ENCODE assay signal across 1 cellular context in genomic region chr22:35399678-35400334, GRCh38.
TF ChIP-seq lines count a peak whose summit lies in the region.

Gene MCM5 (plus strand): TSS chr22:35400140. CDS start chr22:35400439, 299 bp downstream.

TF ChIP-seq in K562, 482 proteins besides CTCF, POLR2A, EP300 and RAD21 (continued from another document and continues in another):
- TF ChIP-seq AFF1 (IDR thresholded peaks at IDR 0.05; ENCODE audit: low read depth in 1 of 2, partially characterized antibody in 2 of 2), result peak in 1 of 2 experiments; percentile 72
- TF ChIP-seq TFAM (CRISPR knock-in tag; conservative IDR thresholded peaks at IDR 0.05), result no peak
- TF ChIP-seq TAF1 (IDR thresholded peaks at IDR 0.05; ENCODE audit: control insufficient read depth, extremely low read depth, insufficient read depth, low read length, severe bottlenecking), result peak; percentile 90
- TF ChIP-seq VEZF1 (CRISPR knock-in tag; IDR thresholded peaks at IDR 0.05), result no peak
- no peak for TF ChIP-seq ZNF253 (CRISPR knock-in tag; conservative IDR thresholded peaks at IDR 0.05)
- peak; percentile 86; the same call in 1 of the 2 replicates for TF ChIP-seq E2F3 (CRISPR knock-in tag; IDR thresholded peaks at IDR 0.05)
- TF ChIP-seq TFAP4 (CRISPR knock-in tag; IDR thresholded peaks at IDR 0.05; ENCODE audit: borderline replicate concordance), result peak; percentile 76; the same call in 1 of the 2 replicates
- TF ChIP-seq SIN3A (IDR thresholded peaks at IDR 0.05; ENCODE audit: borderline replicate concordance in 2 of 2, control insufficient read depth in 1 of 2, low read depth in 2 of 2, low read length in 2 of 2), result peak in 1 of 2 experiments; percentile 50; a peak in 1 of 4 replicates
- TF ChIP-seq TBP (optimal IDR thresholded peaks at IDR 0.05; ENCODE audit: low read depth, low read length), result peak; percentile 74
- TF ChIP-seq SMARCE1 (IDR thresholded peaks at IDR 0.05), result no peak
- peak; percentile 91; the same call in 1 of the 2 replicates for TF ChIP-seq KAT8 (IDR thresholded peaks at IDR 0.05; ENCODE audit: low read depth)
- TF ChIP-seq ZC3H11A (IDR thresholded peaks at IDR 0.05; ENCODE audit: low read depth, low read length), result 0 out of 2 replicates have a peak, but pooled peaks have one; percentile 79
- no peak for TF ChIP-seq CTBP1 (IDR thresholded peaks at IDR 0.05; ENCODE audit: borderline replicate concordance)
- TF ChIP-seq RBM14 (IDR thresholded peaks at IDR 0.05; ENCODE audit: borderline replicate concordance, insufficient read depth, low read depth, low read length), result no peak
- TF ChIP-seq PBX2 (CRISPR knock-in tag; IDR thresholded peaks at IDR 0.05; ENCODE audit: low read depth), result no peak
- no peak for TF ChIP-seq PBX2 (tag; conservative IDR thresholded peaks at IDR 0.05; ENCODE audit: low read depth)
- peak; percentile 94 for TF ChIP-seq E2F1 (CRISPR knock-in tag; IDR thresholded peaks at IDR 0.05)
- no peak for TF ChIP-seq MAZ (CRISPR knock-in tag; conservative IDR thresholded peaks at IDR 0.05 in 1 of 2, IDR thresholded peaks at IDR 0.05 in 1 of 2)
- peak; percentile 73 for TF ChIP-seq TAF9B (IDR thresholded peaks at IDR 0.05; ENCODE audit: partially characterized antibody)
- peak; percentile 87 for TF ChIP-seq TAF7 (tag; IDR thresholded peaks at IDR 0.05)
- TF ChIP-seq ARID2 (IDR thresholded peaks at IDR 0.05), result no peak
- no peak for TF ChIP-seq SMAD1 (IDR thresholded peaks at IDR 0.05; ENCODE audit: low read depth, low read length, partially characterized antibody)
- no peak for TF ChIP-seq NR0B1 (IDR thresholded peaks at IDR 0.05; ENCODE audit: partially characterized antibody)
- TF ChIP-seq NR2C2 (CRISPR knock-in tag; IDR thresholded peaks at IDR 0.05), result no peak
- peak; percentile 85 for TF ChIP-seq NR2C2 (tag; IDR thresholded peaks at IDR 0.05)
- peak; percentile 83 for TF ChIP-seq SPI1 (IDR thresholded peaks at IDR 0.05; ENCODE audit: borderline replicate concordance, low read depth, low read length)
- peak; percentile 78 for TF ChIP-seq SAP30 (IDR thresholded peaks at IDR 0.05; ENCODE audit: borderline replicate concordance, insufficient read depth, low read depth, low read length, poor library complexity, severe bottlenecking)
- peak; percentile 59; the same call in 1 of the 2 replicates for TF ChIP-seq CEBPZ (IDR thresholded peaks at IDR 0.05; ENCODE audit: borderline replicate concordance, low read depth, low read length)
- TF ChIP-seq GTF2A2 (tag; IDR thresholded peaks at IDR 0.05), result 0 out of 2 replicates have a peak, but pooled peaks have one; percentile 34
- peak; percentile 89 for TF ChIP-seq GABPA (tag; conservative IDR thresholded peaks at IDR 0.05; ENCODE audit: low read depth)
- no peak for TF ChIP-seq NR2F6 (CRISPR knock-in tag; IDR thresholded peaks at IDR 0.05)
- TF ChIP-seq PRPF4 (IDR thresholded peaks at IDR 0.05; ENCODE audit: insufficient read depth, low read depth, low read length, poor library complexity, severe bottlenecking), result no peak
- peak; percentile 83 to 98 (median 98) for TF ChIP-seq YY1 (IDR thresholded peaks at IDR 0.05; ENCODE audit: borderline replicate concordance in 1 of 3, control insufficient read depth in 1 of 3, extremely low read depth in 1 of 3, insufficient read depth in 3 of 3, insufficient read length in 1 of 3, insufficient replicate concordance in 2 of 3, low read depth in 1 of 3, low read length in 2 of 3)
- TF ChIP-seq NKRF (IDR thresholded peaks at IDR 0.05; ENCODE audit: borderline replicate concordance), result peak; percentile 61; the same call in 1 of the 2 replicates
- no peak for TF ChIP-seq RBM22 (IDR thresholded peaks at IDR 0.05; ENCODE audit: low read depth, low read length, poor library complexity, severe bottlenecking)
- peak; percentile 65 for TF ChIP-seq POLR2B (IDR thresholded peaks at IDR 0.05; ENCODE audit: low read depth, partially characterized antibody)
- peak; percentile 85 for TF ChIP-seq BRD4 (IDR thresholded peaks at IDR 0.05)
- TF ChIP-seq HCFC1 (IDR thresholded peaks at IDR 0.05; ENCODE audit: low read depth, low read length), result peak; percentile 26; the same call in 1 of the 2 replicates
- no peak for TF ChIP-seq ARID1B (IDR thresholded peaks at IDR 0.05)
- peak; percentile 64 for TF ChIP-seq ZNF24 (IDR thresholded peaks at IDR 0.05)
- peak; percentile 87 for TF ChIP-seq ASH1L (IDR thresholded peaks at IDR 0.05; ENCODE audit: borderline replicate concordance, low read depth, partially characterized antibody)
- TF ChIP-seq HMGXB4 (CRISPR knock-in tag; IDR thresholded peaks at IDR 0.05), result no peak
- TF ChIP-seq GTF2E2 (tag; IDR thresholded peaks at IDR 0.05), result peak; percentile 48; the same call in 1 of the 2 replicates
